In the genomic region with DNA sequence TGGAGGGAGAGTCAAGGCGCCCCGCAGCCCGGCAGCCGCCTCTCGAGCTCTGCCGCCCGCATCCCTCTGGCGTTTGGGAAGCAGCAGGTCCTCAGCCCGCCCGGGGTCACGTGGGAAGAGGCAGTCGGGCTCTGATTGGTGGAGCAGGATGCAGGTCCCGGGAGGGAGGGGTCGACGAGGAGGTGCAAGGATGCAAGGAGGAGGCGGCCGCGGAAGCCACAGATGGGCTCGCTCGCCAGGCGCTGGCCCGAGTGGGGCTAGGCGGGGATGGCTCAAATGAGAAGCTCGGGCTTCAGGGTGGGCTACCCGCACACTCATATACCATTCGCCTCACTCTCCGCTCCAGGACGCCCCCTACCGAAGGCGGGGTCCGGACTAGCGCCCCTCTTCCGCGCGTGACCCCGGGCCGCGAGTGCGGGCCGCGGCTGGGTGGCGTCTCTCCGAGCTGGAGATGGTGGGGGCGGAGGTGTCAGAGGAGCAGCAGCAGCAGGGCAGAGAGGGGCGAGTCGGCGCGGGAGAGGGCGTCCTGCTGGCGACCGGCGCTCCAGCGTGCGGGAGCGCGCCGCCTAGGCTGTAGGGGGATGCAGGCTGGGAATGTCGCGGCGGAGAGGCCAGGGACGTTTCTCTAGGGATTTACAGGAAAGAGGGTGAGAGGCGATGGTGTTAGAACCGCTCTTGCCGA, we compare ENCODE assay signal across 1 cellular context.
A peak's percentile ranks its signal among the peaks of the same experiment; 100 is the strongest.
TF ChIP-seq lines count a peak whose summit lies in the region.

A gene with protein sequence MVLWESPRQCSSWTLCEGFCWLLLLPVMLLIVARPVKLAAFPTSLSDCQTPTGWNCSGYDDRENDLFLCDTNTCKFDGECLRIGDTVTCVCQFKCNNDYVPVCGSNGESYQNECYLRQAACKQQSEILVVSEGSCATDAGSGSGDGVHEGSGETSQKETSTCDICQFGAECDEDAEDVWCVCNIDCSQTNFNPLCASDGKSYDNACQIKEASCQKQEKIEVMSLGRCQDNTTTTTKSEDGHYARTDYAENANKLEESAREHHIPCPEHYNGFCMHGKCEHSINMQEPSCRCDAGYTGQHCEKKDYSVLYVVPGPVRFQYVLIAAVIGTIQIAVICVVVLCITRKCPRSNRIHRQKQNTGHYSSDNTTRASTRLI (minus strand): TSS at position 68 of the 682 bp plus-strand sequence. CDS start 409 bp downstream, outside the sequence.

TF ChIP-seq in H1, 55 proteins besides CTCF, POLR2A, EP300 and RAD21:
- TF ChIP-seq, protein P1, sequence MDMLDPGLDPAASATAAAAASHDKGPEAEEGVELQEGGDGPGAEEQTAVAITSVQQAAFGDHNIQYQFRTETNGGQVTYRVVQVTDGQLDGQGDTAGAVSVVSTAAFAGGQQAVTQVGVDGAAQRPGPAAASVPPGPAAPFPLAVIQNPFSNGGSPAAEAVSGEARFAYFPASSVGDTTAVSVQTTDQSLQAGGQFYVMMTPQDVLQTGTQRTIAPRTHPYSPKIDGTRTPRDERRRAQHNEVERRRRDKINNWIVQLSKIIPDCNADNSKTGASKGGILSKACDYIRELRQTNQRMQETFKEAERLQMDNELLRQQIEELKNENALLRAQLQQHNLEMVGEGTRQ (IDR thresholded peaks at IDR 0.05; ENCODE audit: low read length): peak; percentile 89
- peak; percentile 75 for TF ChIP-seq TAF1 (IDR thresholded peaks at IDR 0.05; ENCODE audit: low read depth, low read length)
- TF ChIP-seq CTBP2 (IDR thresholded peaks at IDR 0.05; ENCODE audit: borderline replicate concordance, insufficient read depth, insufficient read length, low read length): no peak
- TF ChIP-seq CHD1 (IDR thresholded peaks at IDR 0.05; ENCODE audit: low read depth, low read length): no peak
- peak; percentile 67; the same call in 1 of the 2 replicates for TF ChIP-seq RBBP5 (IDR thresholded peaks at IDR 0.05; ENCODE audit: borderline replicate concordance, low read depth, low read length)
- TF ChIP-seq KDM5A (IDR thresholded peaks at IDR 0.05; ENCODE audit: low read length): no peak
- TF ChIP-seq KDM1A (IDR thresholded peaks at IDR 0.05; ENCODE audit: borderline replicate concordance, low read length): peak; percentile 7; the same call in 1 of the 2 replicates
- TF ChIP-seq TAF7 (optimal IDR thresholded peaks at IDR 0.05; ENCODE audit: borderline replicate concordance, low read depth, low read length): no peak
- TF ChIP-seq GTF2F1 (IDR thresholded peaks at IDR 0.05; ENCODE audit: borderline replicate concordance, low read depth, low read length): no peak
- TF ChIP-seq CEBPB (IDR thresholded peaks at IDR 0.05; ENCODE audit: low read depth, low read length): no peak
- no peak for TF ChIP-seq SRF (IDR thresholded peaks at IDR 0.05; ENCODE audit: low read depth, low read length)
- no peak for TF ChIP-seq CHD2 (IDR thresholded peaks at IDR 0.05; ENCODE audit: low read length)
- TF ChIP-seq, protein P2, sequence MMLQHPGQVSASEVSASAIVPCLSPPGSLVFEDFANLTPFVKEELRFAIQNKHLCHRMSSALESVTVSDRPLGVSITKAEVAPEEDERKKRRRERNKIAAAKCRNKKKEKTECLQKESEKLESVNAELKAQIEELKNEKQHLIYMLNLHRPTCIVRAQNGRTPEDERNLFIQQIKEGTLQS (IDR thresholded peaks at IDR 0.05; ENCODE audit: insufficient read depth, low read depth, low read length): 0 out of 2 replicates have a peak, but pooled peaks have one; percentile 53
- no peak for TF ChIP-seq BRCA1 (IDR thresholded peaks at IDR 0.05; ENCODE audit: low read depth, low read length)
- TF ChIP-seq, protein P3, sequence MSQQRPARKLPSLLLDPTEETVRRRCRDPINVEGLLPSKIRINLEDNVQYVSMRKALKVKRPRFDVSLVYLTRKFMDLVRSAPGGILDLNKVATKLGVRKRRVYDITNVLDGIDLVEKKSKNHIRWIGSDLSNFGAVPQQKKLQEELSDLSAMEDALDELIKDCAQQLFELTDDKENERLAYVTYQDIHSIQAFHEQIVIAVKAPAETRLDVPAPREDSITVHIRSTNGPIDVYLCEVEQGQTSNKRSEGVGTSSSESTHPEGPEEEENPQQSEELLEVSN (IDR thresholded peaks at IDR 0.05): peak; percentile 80
- TF ChIP-seq ASH2L (IDR thresholded peaks at IDR 0.05; ENCODE audit: low read length): no peak
- peak; percentile 86 for TF ChIP-seq KDM4A (IDR thresholded peaks at IDR 0.05; ENCODE audit: low read depth, low read length, severe bottlenecking)
- peak; percentile 63; the same call in 1 of the 2 replicates for TF ChIP-seq BACH1 (IDR thresholded peaks at IDR 0.05; ENCODE audit: low read length)
- peak; percentile 35 to 62; a peak in 1 of 4 replicates for TF ChIP-seq HDAC2 (IDR thresholded peaks at IDR 0.05; ENCODE audit: borderline replicate concordance in 1 of 2, low read depth in 2 of 2, low read length in 2 of 2)
- no peak for TF ChIP-seq PHF8 (conservative IDR thresholded peaks at IDR 0.05; ENCODE audit: low read depth, low read length)
- 0 out of 2 replicates have a peak, but pooled peaks have one; percentile 21 for TF ChIP-seq TEAD4 (IDR thresholded peaks at IDR 0.05; ENCODE audit: low read depth, low read length)
- TF ChIP-seq TBP (IDR thresholded peaks at IDR 0.05; ENCODE audit: low read depth, low read length): peak; percentile 66
- TF ChIP-seq, protein P4, sequence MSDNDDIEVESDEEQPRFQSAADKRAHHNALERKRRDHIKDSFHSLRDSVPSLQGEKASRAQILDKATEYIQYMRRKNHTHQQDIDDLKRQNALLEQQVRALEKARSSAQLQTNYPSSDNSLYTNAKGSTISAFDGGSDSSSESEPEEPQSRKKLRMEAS (IDR thresholded peaks at IDR 0.05): peak; percentile 61
